ENCODE assay signal across 22 cellular contexts in the genomic region with DNA sequence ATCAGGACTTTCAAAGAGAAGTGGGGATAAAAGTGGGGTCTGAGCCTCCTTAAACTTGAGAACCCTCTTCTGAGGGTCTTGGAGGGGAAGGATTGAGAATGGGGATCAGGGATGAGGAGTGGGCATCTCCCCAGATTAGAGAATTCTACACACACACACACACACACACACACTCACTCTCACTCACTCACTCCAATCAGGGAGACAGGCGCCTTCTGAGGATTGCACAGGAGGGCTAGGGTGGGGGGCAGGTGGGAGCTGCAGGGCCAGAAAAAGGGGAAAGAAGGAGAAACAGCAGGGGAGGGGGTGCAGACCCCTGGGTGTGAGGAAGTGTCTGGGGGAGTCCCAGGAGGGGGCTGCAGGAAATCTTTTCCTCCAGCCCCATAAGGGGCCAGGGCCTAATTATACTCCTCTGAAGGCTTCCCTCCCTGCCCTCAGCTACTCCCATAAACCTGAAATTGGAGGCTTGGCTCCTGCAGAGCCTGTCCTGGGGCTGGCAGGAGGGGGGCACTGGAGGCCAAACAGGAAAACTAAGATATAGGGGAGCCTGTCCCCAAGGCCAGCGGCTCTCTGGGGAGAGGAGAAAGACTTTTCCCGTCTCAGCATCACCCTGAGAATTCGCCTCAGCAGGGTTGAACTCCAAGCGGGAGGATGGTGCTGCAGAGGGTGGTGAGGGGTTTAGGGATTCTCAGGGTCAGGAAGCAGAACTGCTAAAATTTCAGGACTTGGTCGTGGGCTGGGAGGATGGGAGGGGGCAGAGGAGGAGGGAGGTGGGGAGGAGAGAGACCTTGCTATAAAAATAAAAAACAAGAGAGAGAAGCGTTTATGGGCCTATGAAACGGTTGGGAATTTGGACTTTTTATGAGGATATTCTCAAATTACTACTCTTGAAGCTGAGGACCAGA. TPM values are rescaled to one million over a fixed set of nuclear protein-coding genes. Genes with fewer than 3 reads are reported as not detected.
DNase-seq lines count a peak whose midpoint lies in the region; ATAC-seq, FAIRE-seq and TF ChIP-seq lines count a peak whose summit lies in the region.
"Had no signal": no experiment of that assay in that cellular context is flagged by ENCODE, and none has a peak within 500 bp of the region (broad histone marks: within the 10 kb centered on the region; RNA-seq: fewer than 3 reads in every experiment).

No MANE protein-coding gene starts in this region.

- H3K9me3 ChIP-seq in GM23248 (ENCODE audit: low read depth) (no peaks in the 10 kb centered on the region), SJCRH30 (replicated peaks) (no peaks in the 10 kb centered on the region)
- H3K9me3 ChIP-seq: gastroesophageal sphincter, mucosa of descending colon had no signal

- H3F3A ChIP-seq in GM23248 (ENCODE audit: insufficient read depth) = no peaks in the 10 kb centered on the region

- WGBS in GM23248 (ENCODE audit: low coverage in 1 of 2, low lambda C conversion rate in 2 of 2, missing lambda C conversion rate in 2 of 2), 2 experiments = 90 to 91% methylated on average over 8 of the region's 8 CpGs

- H3K9ac ChIP-seq in GM23248 = peak overlapping the region; percentile 98; the same call in 1 of the 2 replicates

- H3K4me2 ChIP-seq in GM23248 (ENCODE audit: unreplicated experiment) = peak overlapping the region; percentile 98

- in situ Hi-C loops in GM23248 (cut with MboI) = no loop called here

- DNase-seq in GM23248 = no peak
- no peak for DNase-seq in SJCRH30
- DNase-seq in fibroblast of villous mesenchyme (ENCODE audit: low read depth) = no peak
- DNase-seq in skeletal muscle cell (ENCODE audit: low read depth) = no peak
- DNase-seq in NK-92 (lab: John Stamatoyannopoulos, UW; ENCODE audit: unreplicated experiment) = no peak
- DNase-seq in H54 (ENCODE audit: insufficient read length, low spot score) = no peak
- DNase-seq: activated CD4-positive, CD25-positive, alpha-beta regulatory T cell treated with anti-CD3 and anti-CD28 coated beads, Interleukin-2, amount 50 U/mL, for 72 hours; activated CD8-positive, alpha-beta memory T cell treated with anti-CD3 and anti-CD28 coated beads, Interleukin-2, amount 50 U/mL, for 48 hours; effector memory CD4-positive, alpha-beta T cell; NCI-H2029 treated with DMSO at 0.1 percent for 48 hours; NCI-H526; stimulated activated naive CD8-positive, alpha-beta T cell treated with anti-CD3 and anti-CD28 coated beads, Interleukin-15, amount 100 ng/mL, for 72 hours had no signal

- peaks cover 9% of the 10 kb centered on the region; the same call in 1 of the 2 replicates for H3K79me2 ChIP-seq in GM23248 (ENCODE audit: insufficient read depth)

- ATAC-seq in GM21423 (IDR thresholded peaks at IDR 0.05; ENCODE audit: unreplicated experiment) = no peak
- no peak for ATAC-seq in HG02885 (IDR thresholded peaks at IDR 0.05; ENCODE audit: poor library complexity, unreplicated experiment)
- ATAC-seq: activated naive CD4-positive, alpha-beta T cell treated with anti-CD3 and anti-CD28 coated beads, Interleukin-2, amount 50 U/mL, for 72 hours; gastroesophageal sphincter; mucosa of descending colon; stimulated activated naive CD8-positive, alpha-beta T cell treated with anti-CD3 and anti-CD28 coated beads, Interleukin-15, amount 100 ng/mL, for 72 hours had no signal

- H3K27ac ChIP-seq in GM23248 = no peak overlapping the region
- no peak overlapping the region for H3K27ac ChIP-seq in SJCRH30
- H3K27ac ChIP-seq: gastroesophageal sphincter had no signal

- H3K4me1 ChIP-seq in GM23248 (ENCODE audit: insufficient read depth) (peaks cover 3% of the 10 kb centered on the region; the same call in 1 of the 2 replicates), SJCRH30 (no peaks in the 10 kb centered on the region)

- H3K36me3 ChIP-seq in GM23248 (ENCODE audit: low read depth) = no peaks in the 10 kb centered on the region
- no peaks in the 10 kb centered on the region for H3K36me3 ChIP-seq in SJCRH30
- H3K36me3 ChIP-seq: gastroesophageal sphincter had no signal

- TF ChIP-seq CTCF in fibroblast of villous mesenchyme (IDR thresholded peaks at IDR 0.05; ENCODE audit: insufficient read depth, low read depth, low read length) = no peak

- no peak for FAIRE-seq in H54 (lab: Jason Lieb, UNC)

- no peak overlapping the region for H2AFZ ChIP-seq in GM23248

- no peaks in the 10 kb centered on the region for H3K9me2 ChIP-seq in GM23248 (ENCODE audit: insufficient read depth)

- no peak overlapping the region; the same call in 1 of the 2 replicates for H3K4me3 ChIP-seq in GM23248
- peak overlapping the region; percentile 73; the same call in 1 of the 2 replicates for H3K4me3 ChIP-seq in SJCRH30
- H3K4me3 ChIP-seq in fibroblast of villous mesenchyme (ENCODE audit: low read depth, low read length) = peak overlapping the region; percentile 83
- peak overlapping the region; percentile 71 for H3K4me3 ChIP-seq in skeletal muscle cell (ENCODE audit: low read depth, low read length)
- H3K4me3 ChIP-seq: mucosa of descending colon had no signal

- H4K20me1 ChIP-seq in GM23248 (ENCODE audit: insufficient read depth) = no peaks in the 10 kb centered on the region

- TF ChIP-seq POLR2A in H54 (IDR thresholded peaks at IDR 0.05; ENCODE audit: low read depth, low read length) = no peak

- H3K27me3 ChIP-seq in GM23248 (replicated peaks; ENCODE audit: insufficient read depth) (no peaks in the 10 kb centered on the region), SJCRH30 (peaks cover 5% of the 10 kb centered on the region)

RNA-seq across cellular contexts. Expression of a gene that starts 1.6 kb away (rescaled TPM):
- total RNA-seq in GM23248 (2014; rRNA removed; shearing (Covaris generic)) = 2.5 and 3.7 TPM in 2 replicates
- 5.5 and 6.0 TPM in 2 replicates for polyA plus RNA-seq in GM23248 (2016; fragmentation: Nextera tagmentation; extraction: Ambion mirVana)
- total RNA-seq in SJCRH30 (2014; rRNA removed; shearing (Covaris generic)) = 5.6 and 7.1 TPM in 2 replicates
- total RNA-seq in fibroblast of villous mesenchyme = 0.86 and 7.4 TPM in 2 replicates
- total RNA-seq: activated naive CD4-positive, alpha-beta T cell treated with anti-CD3 and anti-CD28 coated beads, Interleukin-2, amount 50 U/mL, for 72 hours; cardiac septum; gastroesophageal sphincter; mucosa of descending colon; osteocyte; T-helper 2 cell treated with Interferon-gamma antibody and Interleukin-4, amounts not matched to agents 100 ng/mL and 5 ng/mL, for 36 hours had no signal
- polyA plus RNA-seq: CD14-positive monocyte had no signal

RNA-seq across cellular contexts. Expression of a gene that starts 7.2 kb away (rescaled TPM):
- total RNA-seq in GM23248 (2014; rRNA removed; shearing (Covaris generic)) = 3.8 and 11.3 TPM in 2 replicates
- polyA plus RNA-seq in GM23248 (2016; fragmentation: Nextera tagmentation; extraction: Ambion mirVana) = 16.7 and 20.8 TPM in 2 replicates
- total RNA-seq in SJCRH30 (2014; rRNA removed; shearing (Covaris generic)) = 0.05 TPM in 1 of 2 replicates, not detected in the other
- total RNA-seq in fibroblast of villous mesenchyme = 0.86 and 2.6 TPM in 2 replicates
- total RNA-seq: activated naive CD4-positive, alpha-beta T cell treated with anti-CD3 and anti-CD28 coated beads, Interleukin-2, amount 50 U/mL, for 72 hours; cardiac septum; mucosa of descending colon; osteocyte; T-helper 2 cell treated with Interferon-gamma antibody and Interleukin-4, amounts not matched to agents 100 ng/mL and 5 ng/mL, for 36 hours had no signal
- polyA plus RNA-seq: CD14-positive monocyte had no signal

RNA-seq across cellular contexts. Expression of a gene that starts 16.6 kb away (rescaled TPM):
- total RNA-seq in GM23248 (2014; rRNA removed; shearing (Covaris generic)) = not detected in 2 replicates
- not detected in 2 replicates for polyA plus RNA-seq in GM23248 (2016; fragmentation: Nextera tagmentation; extraction: Ambion mirVana)
- total RNA-seq in SJCRH30 (2014; rRNA removed; shearing (Covaris generic)) = 0.51 and 0.71 TPM in 2 replicates
- 0.43 and 5.2 TPM in 2 replicates for total RNA-seq in fibroblast of villous mesenchyme
- total RNA-seq: activated naive CD4-positive, alpha-beta T cell treated with anti-CD3 and anti-CD28 coated beads, Interleukin-2, amount 50 U/mL, for 72 hours; cardiac septum; gastroesophageal sphincter; mucosa of descending colon; osteocyte; T-helper 2 cell treated with Interferon-gamma antibody and Interleukin-4, amounts not matched to agents 100 ng/mL and 5 ng/mL, for 36 hours had no signal
- polyA plus RNA-seq: CD14-positive monocyte had no signal

RNA-seq across cellular contexts. Expression of a gene that starts 26.7 kb away (rescaled TPM):
- 3.6 and 4.9 TPM in 2 replicates for total RNA-seq in GM23248 (2014; rRNA removed; shearing (Covaris generic))
- polyA plus RNA-seq in GM23248 (2016; fragmentation: Nextera tagmentation; extraction: Ambion mirVana) = 19.9 and 20.5 TPM in 2 replicates
- 1.3 and 2.2 TPM in 2 replicates for total RNA-seq in SJCRH30 (2014; rRNA removed; shearing (Covaris generic))
- total RNA-seq in fibroblast of villous mesenchyme = 1.6 and 1.7 TPM in 2 replicates
- total RNA-seq: activated naive CD4-positive, alpha-beta T cell treated with anti-CD3 and anti-CD28 coated beads, Interleukin-2, amount 50 U/mL, for 72 hours; osteocyte; T-helper 2 cell treated with Interferon-gamma antibody and Interleukin-4, amounts not matched to agents 100 ng/mL and 5 ng/mL, for 36 hours had no signal
- polyA plus RNA-seq: CD14-positive monocyte had no signal

RNA-seq across cellular contexts. Expression of a gene that starts 26.8 kb away (rescaled TPM):
- not detected in 2 replicates for total RNA-seq in GM23248 (2014; rRNA removed; shearing (Covaris generic))
- not detected in 2 replicates for polyA plus RNA-seq in GM23248 (2016; fragmentation: Nextera tagmentation; extraction: Ambion mirVana)
- 1.0 and 1.5 TPM in 2 replicates for total RNA-seq in SJCRH30 (2014; rRNA removed; shearing (Covaris generic))
- total RNA-seq in fibroblast of villous mesenchyme = 0.86 and 3.2 TPM in 2 replicates
- total RNA-seq: activated naive CD4-positive, alpha-beta T cell treated with anti-CD3 and anti-CD28 coated beads, Interleukin-2, amount 50 U/mL, for 72 hours; cardiac septum; mucosa of descending colon; osteocyte; RPMI7951; T-helper 2 cell treated with Interferon-gamma antibody and Interleukin-4, amounts not matched to agents 100 ng/mL and 5 ng/mL, for 36 hours had no signal
- polyA plus RNA-seq: CD14-positive monocyte had no signal
